13 cellular contexts compared by ENCODE assay signal in the genomic region with DNA sequence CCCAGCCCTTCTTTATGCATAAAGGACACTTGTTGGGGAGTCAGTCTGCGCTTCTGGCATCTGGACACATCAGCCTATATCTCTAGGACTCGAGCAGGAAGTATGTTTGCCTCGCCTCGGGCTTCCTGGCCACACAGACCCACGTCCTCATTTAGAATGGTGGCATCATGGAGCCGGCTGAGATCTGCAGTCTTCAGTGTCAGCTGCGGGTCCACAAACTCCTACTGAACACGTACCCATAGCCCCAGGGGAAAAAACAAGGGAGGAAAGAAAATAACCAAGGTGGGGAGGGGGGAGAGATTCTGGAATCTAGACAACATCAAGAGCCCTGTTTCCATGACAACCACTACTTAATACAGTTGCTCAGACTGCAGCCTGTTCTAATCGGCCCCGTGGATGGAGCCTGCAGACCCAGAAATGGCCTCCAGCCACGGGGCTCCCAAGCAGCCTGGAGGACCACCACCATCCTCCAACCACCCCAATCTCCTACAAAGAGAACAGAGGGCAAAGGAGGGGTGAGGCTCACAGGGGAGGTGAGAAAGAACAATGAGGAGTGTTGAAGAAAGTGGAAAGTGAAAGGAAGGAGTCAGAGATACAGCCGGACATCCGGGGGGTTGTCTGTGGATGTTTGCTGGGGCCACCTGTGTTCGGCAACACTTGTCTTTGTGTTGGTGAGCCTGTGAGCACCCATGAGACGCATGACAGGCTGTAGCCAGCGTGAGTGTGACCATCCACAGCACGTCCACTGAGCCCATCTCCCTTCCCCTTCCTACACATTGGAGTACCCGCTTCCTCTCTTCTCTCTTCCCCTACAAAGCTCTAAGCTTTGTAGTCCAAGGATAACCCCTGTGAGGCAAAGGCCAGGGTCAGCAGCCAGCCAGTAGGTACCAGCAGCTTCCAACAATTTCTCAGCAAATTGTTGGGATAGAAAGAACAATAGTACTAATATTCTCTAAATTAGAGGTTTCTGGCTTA.
DNase-seq lines count a peak whose midpoint lies in the region; ATAC-seq and TF ChIP-seq lines count a peak whose summit lies in the region.
"Had no signal": no experiment of that assay in that cellular context is flagged by ENCODE, and none has a peak within 500 bp of the region (broad histone marks: within the 10 kb centered on the region; RNA-seq: fewer than 3 reads in every experiment).

No MANE protein-coding gene starts in this region.

- peaks cover 100% of the 10 kb centered on the region for H3K4me1 Mint-ChIP-seq in activated naive CD4-positive, alpha-beta T cell treated with anti-CD3 and anti-CD28 coated beads, Interleukin-2, amount 50 U/mL, for 24 hours
- peaks cover 83% of the 10 kb centered on the region for H3K4me1 Mint-ChIP-seq in stimulated activated effector memory CD8-positive, alpha-beta T cell treated with anti-CD3 and anti-CD28 coated beads, Interleukin-12 subunit alpha, Interleukin-12 subunit beta, amount 100 ng/mL, for 72 hours

- peak overlapping the region; percentile 19 for H3K4me3 Mint-ChIP-seq in activated naive CD4-positive, alpha-beta T cell treated with anti-CD3 and anti-CD28 coated beads, Interleukin-2, amount 50 U/mL, for 24 hours
- H3K4me3 Mint-ChIP-seq in stimulated activated effector memory CD8-positive, alpha-beta T cell treated with anti-CD3 and anti-CD28 coated beads, Interleukin-12 subunit alpha, Interleukin-12 subunit beta, amount 100 ng/mL, for 72 hours = peak overlapping the region; percentile 64

- H3K27ac Mint-ChIP-seq in activated naive CD4-positive, alpha-beta T cell treated with anti-CD3 and anti-CD28 coated beads, Interleukin-2, amount 50 U/mL, for 24 hours = peak overlapping the region; percentile 18
- H3K27ac Mint-ChIP-seq in stimulated activated effector memory CD8-positive, alpha-beta T cell treated with anti-CD3 and anti-CD28 coated beads, Interleukin-12 subunit alpha, Interleukin-12 subunit beta, amount 100 ng/mL, for 72 hours = peak overlapping the region; percentile 87
- H3K27ac Mint-ChIP-seq: naive B cell had no signal

- no peaks in the 10 kb centered on the region for H3K36me3 Mint-ChIP-seq in activated naive CD4-positive, alpha-beta T cell treated with anti-CD3 and anti-CD28 coated beads, Interleukin-2, amount 50 U/mL, for 24 hours
- H3K36me3 Mint-ChIP-seq in stimulated activated effector memory CD8-positive, alpha-beta T cell treated with anti-CD3 and anti-CD28 coated beads, Interleukin-12 subunit alpha, Interleukin-12 subunit beta, amount 100 ng/mL, for 72 hours = peaks cover 9% of the 10 kb centered on the region
- H3K36me3 Mint-ChIP-seq: naive B cell had no signal

- DNase-seq in activated naive CD4-positive, alpha-beta T cell (lab: John Stamatoyannopoulos, UW) = no peak
- DNase-seq in NCI-H2227 treated with DMSO at 0.1 percent for 48 hours (lab: John Stamatoyannopoulos, UW) (peak; percentile 48), cardiac fibroblast (ENCODE audit: low read depth in 2 of 2) (peak; percentile 3 to 41), NCI-H526 (lab: John Stamatoyannopoulos, UW) (no peak), foreskin fibroblast (no peak), D341Med (ENCODE audit: low spot score) (no peak)
- DNase-seq in stimulated activated effector memory CD8-positive, alpha-beta T cell treated with anti-CD3 and anti-CD28 coated beads, Interleukin-12 subunit alpha, Interleukin-12 subunit beta, amount 100 ng/mL, for 72 hours (ENCODE audit: low spot score in 2 of 2) = no peak
- DNase-seq: cerebellar nuclear complex; kidney; MG63; naive B cell; NK-92 treated with Interleukin-12 subunit alpha and Interleukin-12 subunit beta, amount 100 ng/mL, for 24 hours had no signal

- ATAC-seq in stimulated activated effector memory CD8-positive, alpha-beta T cell treated with anti-CD3 and anti-CD28 coated beads, Interleukin-12 subunit alpha, Interleukin-12 subunit beta, amount 100 ng/mL, for 72 hours = no peak

- H3K27me3 Mint-ChIP-seq in activated naive CD4-positive, alpha-beta T cell treated with anti-CD3 and anti-CD28 coated beads, Interleukin-2, amount 50 U/mL, for 24 hours = no peaks in the 10 kb centered on the region

- H3K4me3 ChIP-seq in cardiac fibroblast (replicated peaks in 1 of 2; ENCODE audit: low read depth in 2 of 2, low read length in 2 of 2) (no peak overlapping the region), foreskin fibroblast (ENCODE audit: low read depth in 1 of 2, low read length in 2 of 2) (no peak overlapping the region)
- H3K4me3 ChIP-seq: MG63 had no signal

- H3K9me3 Mint-ChIP-seq in activated naive CD4-positive, alpha-beta T cell treated with anti-CD3 and anti-CD28 coated beads, Interleukin-2, amount 50 U/mL, for 24 hours = no peaks in the 10 kb centered on the region
- no peaks in the 10 kb centered on the region for H3K9me3 Mint-ChIP-seq in stimulated activated effector memory CD8-positive, alpha-beta T cell treated with anti-CD3 and anti-CD28 coated beads, Interleukin-12 subunit alpha, Interleukin-12 subunit beta, amount 100 ng/mL, for 72 hours

- no peak for TF ChIP-seq CTCF in cardiac fibroblast (IDR thresholded peaks at IDR 0.05; ENCODE audit: low read depth, low read length)
- TF ChIP-seq CTCF in foreskin fibroblast (IDR thresholded peaks at IDR 0.05; ENCODE audit: low read depth, low read length) = no peak

Comparison
In these comparisons a context has a peak if more than half of its experiments do, and no peak if none do; other contexts are left out.
1. DNase-seq: peak in NCI-H2227 treated with DMSO at 0.1 percent for 48 hours (single experiment) and cardiac fibroblast (2 of 2); none in activated naive CD4-positive, alpha-beta T cell (0 of 4), stimulated activated effector memory CD8-positive, alpha-beta T cell treated with anti-CD3 and anti-CD28 coated beads, Interleukin-12 subunit alpha, Interleukin-12 subunit beta, amount 100 ng/mL, for 72 hours (0 of 2), NCI-H526 (0 of 2), foreskin fibroblast (0 of 2) and D341Med (single experiment).